In the genomic region with DNA sequence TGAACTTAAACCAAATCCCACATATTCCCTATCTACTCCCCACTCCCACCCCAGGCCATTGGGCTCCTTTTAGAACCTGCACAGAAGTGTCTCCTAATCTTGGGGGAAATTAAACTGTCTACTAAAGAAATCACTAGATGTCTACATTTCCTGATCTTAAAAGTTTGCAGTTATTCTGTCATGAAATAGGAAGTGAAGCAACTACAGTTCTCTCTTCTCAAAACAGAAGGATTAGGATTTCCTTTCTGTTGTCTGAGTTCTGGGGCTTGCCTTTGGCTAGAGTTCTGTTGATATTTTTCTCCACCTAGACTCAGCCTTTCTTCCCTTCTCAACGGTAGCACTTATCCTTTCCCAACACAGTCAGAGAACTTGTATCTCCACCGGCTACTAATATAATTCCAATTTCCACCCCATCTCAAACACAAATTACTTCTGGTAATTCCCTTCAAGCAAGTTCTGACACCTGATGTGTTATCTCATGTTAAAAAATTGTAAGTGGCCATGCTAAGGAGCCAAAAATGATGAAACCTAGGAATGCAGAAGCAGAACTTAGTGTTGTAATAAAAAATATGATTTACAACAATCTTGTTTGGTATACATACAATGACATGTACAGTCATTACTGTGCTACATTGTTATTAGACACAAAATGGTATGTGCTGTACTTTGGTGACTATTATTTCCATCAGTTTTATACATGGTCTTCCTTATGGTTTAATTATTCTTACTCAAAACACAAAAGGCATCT, we compare ENCODE assay signal across 20 cellular contexts. TPM values are rescaled to one million over a fixed set of nuclear protein-coding genes. Genes with fewer than 3 reads are reported as not detected.
"Had no signal": no experiment of that assay in that cellular context is flagged by ENCODE, and none has a peak within 500 bp of the region (broad histone marks: within the 10 kb centered on the region; RNA-seq: fewer than 3 reads in every experiment).

No MANE protein-coding gene starts in this region.

- H3K27ac ChIP-seq: breast epithelium, right atrium auricular region, skin epidermis, tibial artery, vagina, WERI-Rb-1 had no signal

- H3K9me3 Mint-ChIP-seq: activated CD4-positive, alpha-beta memory T cell treated with anti-CD3 and anti-CD28 coated beads, Interleukin-2, amount 10 ng/mL, durations not matched to agents 7 days and 5 days; neural crest cell had no signal

- H3K4me1 Mint-ChIP-seq: activated CD4-positive, alpha-beta memory T cell treated with anti-CD3 and anti-CD28 coated beads, Interleukin-2, amount 10 ng/mL, durations not matched to agents 7 days and 5 days; activated CD4-positive, alpha-beta T cell treated with anti-CD3 and anti-CD28 coated beads for 36 hours; activated naive CD8-positive, alpha-beta T cell treated with anti-CD3 and anti-CD28 coated beads, Interleukin-2, amount 10 ng/mL, durations not matched to agents 7 days and 5 days; neural crest cell; stimulated activated effector memory CD8-positive, alpha-beta T cell treated with anti-CD3 and anti-CD28 coated beads, Interleukin-12 subunit alpha, Interleukin-12 subunit beta, amount 100 ng/mL, for 72 hours had no signal

- H3K36me3 Mint-ChIP-seq: activated naive CD8-positive, alpha-beta T cell treated with anti-CD3 and anti-CD28 coated beads, Interleukin-2, amount 10 ng/mL, durations not matched to agents 7 days and 5 days; stimulated activated effector memory CD8-positive, alpha-beta T cell treated with anti-CD3 and anti-CD28 coated beads, Interleukin-12 subunit alpha, Interleukin-12 subunit beta, amount 100 ng/mL, for 72 hours had no signal

- H3K27ac Mint-ChIP-seq: activated CD4-positive, alpha-beta memory T cell treated with anti-CD3 and anti-CD28 coated beads, Interleukin-2, amount 10 ng/mL, durations not matched to agents 7 days and 5 days; activated CD4-positive, alpha-beta T cell treated with anti-CD3 and anti-CD28 coated beads for 36 hours; activated naive CD8-positive, alpha-beta T cell treated with anti-CD3 and anti-CD28 coated beads, Interleukin-2, amount 10 ng/mL, durations not matched to agents 7 days and 5 days; activated T-cell treated with anti-CD3 and anti-CD28 coated beads, Interleukin-2, amount 50 U/mL, for 72 hours; stimulated activated effector memory CD8-positive, alpha-beta T cell treated with anti-CD3 and anti-CD28 coated beads, Interleukin-12 subunit alpha, Interleukin-12 subunit beta, amount 100 ng/mL, for 72 hours had no signal

- H3K27me3 Mint-ChIP-seq: activated CD4-positive, alpha-beta memory T cell treated with anti-CD3 and anti-CD28 coated beads, Interleukin-2, amount 10 ng/mL, durations not matched to agents 7 days and 5 days; activated CD4-positive, alpha-beta T cell treated with anti-CD3 and anti-CD28 coated beads for 36 hours; activated naive CD8-positive, alpha-beta T cell treated with anti-CD3 and anti-CD28 coated beads, Interleukin-2, amount 10 ng/mL, durations not matched to agents 7 days and 5 days had no signal

- H3K4me1 ChIP-seq: breast epithelium, right atrium auricular region, tibial artery, vagina had no signal

- H3K36me3 ChIP-seq: breast epithelium, right atrium auricular region, tibial artery, vagina, WERI-Rb-1 had no signal

- H3K4me3 ChIP-seq: breast epithelium, right atrium auricular region, skin epidermis, tibial artery, vagina had no signal

- H3K9me3 ChIP-seq: breast epithelium, right atrium auricular region, vagina had no signal

- H3K27me3 ChIP-seq: breast epithelium, right atrium auricular region, tibial artery, vagina had no signal

- ATAC-seq: activated CD4-positive, alpha-beta T cell treated with anti-CD3 and anti-CD28 coated beads for 36 hours; activated T-cell treated with anti-CD3 and anti-CD28 coated beads, Interleukin-2, amount 50 U/mL, for 72 hours; stimulated activated effector memory CD8-positive, alpha-beta T cell treated with anti-CD3 and anti-CD28 coated beads, Interleukin-12 subunit alpha, Interleukin-12 subunit beta, amount 100 ng/mL, for 72 hours had no signal

- DNase-seq: activated CD4-positive, alpha-beta memory T cell treated with anti-CD3 and anti-CD28 coated beads, Interleukin-2, amount 10 ng/mL, durations not matched to agents 7 days and 5 days; activated CD4-positive, alpha-beta T cell treated with anti-CD3 and anti-CD28 coated beads for 36 hours; activated naive CD8-positive, alpha-beta T cell treated with anti-CD3 and anti-CD28 coated beads, Interleukin-2, amount 10 ng/mL, durations not matched to agents 7 days and 5 days; activated T-cell treated with anti-CD3 and anti-CD28 coated beads, Interleukin-2, amount 50 U/mL, for 72 hours; anterior cingulate cortex; foreskin melanocyte; head of caudate nucleus; kidney; tibial artery; WERI-Rb-1 had no signal

- H3K4me3 Mint-ChIP-seq: activated CD4-positive, alpha-beta memory T cell treated with anti-CD3 and anti-CD28 coated beads, Interleukin-2, amount 10 ng/mL, durations not matched to agents 7 days and 5 days; activated CD4-positive, alpha-beta T cell treated with anti-CD3 and anti-CD28 coated beads for 36 hours; activated naive CD8-positive, alpha-beta T cell treated with anti-CD3 and anti-CD28 coated beads, Interleukin-2, amount 10 ng/mL, durations not matched to agents 7 days and 5 days; activated T-cell treated with anti-CD3 and anti-CD28 coated beads, Interleukin-2, amount 50 U/mL, for 72 hours; neural crest cell; stimulated activated effector memory CD8-positive, alpha-beta T cell treated with anti-CD3 and anti-CD28 coated beads, Interleukin-12 subunit alpha, Interleukin-12 subunit beta, amount 100 ng/mL, for 72 hours had no signal

RNA-seq across cellular contexts. Expression of a gene that starts 12.1 kb away (rescaled TPM):
- total RNA-seq: activated CD4-positive, alpha-beta memory T cell treated with anti-CD3 and anti-CD28 coated beads, Interleukin-2, amount 10 ng/mL, durations not matched to agents 7 days and 5 days; activated CD4-positive, alpha-beta T cell treated with anti-CD3 and anti-CD28 coated beads for 36 hours; activated naive CD8-positive, alpha-beta T cell treated with anti-CD3 and anti-CD28 coated beads, Interleukin-2, amount 10 ng/mL, durations not matched to agents 7 days and 5 days; activated T-cell treated with anti-CD3 and anti-CD28 coated beads, Interleukin-2, amount 50 U/mL, for 72 hours; chondrocyte; mesenteric fat pad; neural crest cell; posterior vena cava; right atrium auricular region; vagina had no signal
- polyA plus RNA-seq: liver had no signal

RNA-seq across cellular contexts. Expression of a gene that starts 18.5 kb away (rescaled TPM):
- total RNA-seq: activated CD4-positive, alpha-beta memory T cell treated with anti-CD3 and anti-CD28 coated beads, Interleukin-2, amount 10 ng/mL, durations not matched to agents 7 days and 5 days; activated CD4-positive, alpha-beta T cell treated with anti-CD3 and anti-CD28 coated beads for 36 hours; activated T-cell treated with anti-CD3 and anti-CD28 coated beads, Interleukin-2, amount 50 U/mL, for 72 hours; chondrocyte; neural crest cell had no signal

RNA-seq across cellular contexts. Expression of a gene that starts 45.3 kb away (rescaled TPM):
- total RNA-seq: activated CD4-positive, alpha-beta memory T cell treated with anti-CD3 and anti-CD28 coated beads, Interleukin-2, amount 10 ng/mL, durations not matched to agents 7 days and 5 days; activated CD4-positive, alpha-beta T cell treated with anti-CD3 and anti-CD28 coated beads for 36 hours; activated naive CD8-positive, alpha-beta T cell treated with anti-CD3 and anti-CD28 coated beads, Interleukin-2, amount 10 ng/mL, durations not matched to agents 7 days and 5 days; activated T-cell treated with anti-CD3 and anti-CD28 coated beads, Interleukin-2, amount 50 U/mL, for 72 hours; breast epithelium; chondrocyte; kidney; liver; mesenteric fat pad; neural crest cell; posterior vena cava; right atrium auricular region; vagina had no signal
- polyA plus RNA-seq: liver had no signal
